ENCODE assay signal across 8 cellular contexts in genomic region chr2:160406591-160407392, GRCh38.
DNase-seq lines count a peak whose midpoint lies in the region; ATAC-seq, FAIRE-seq and TF ChIP-seq lines count a peak whose summit lies in the region.

No MANE protein-coding gene starts in this region.

- no peaks in the 10 kb centered on the region for H3K9me2 ChIP-seq in DOHH2 (replicated peaks; ENCODE audit: control insufficient read depth, low read length)

- FAIRE-seq in small intestine (lab: Jason Lieb, UNC) = no peak

- H3K27me3 ChIP-seq in DOHH2 (ENCODE audit: control insufficient read depth, low read length) (peaks cover 22% of the 10 kb centered on the region), body of pancreas (no peaks in the 10 kb centered on the region), iPS-20b (ENCODE audit: insufficient read depth, low read length) (peaks cover 69% of the 10 kb centered on the region), small intestine (ENCODE audit: control insufficient read depth in 2 of 2, insufficient read depth in 2 of 2, low read length in 2 of 2) (no peaks in the 10 kb centered on the region)

- no peaks in the 10 kb centered on the region for H3K27me3 Mint-ChIP-seq in T-helper 2 cell treated with Interferon-gamma antibody and Interleukin-4, amounts not matched to agents 5 μg/mL and 100 μg/mL, for 36 hours (ENCODE audit: low read depth)

- H3K36me3 ChIP-seq in DOHH2 (ENCODE audit: control insufficient read depth, low read length) = no peaks in the 10 kb centered on the region
- no peaks in the 10 kb centered on the region for H3K36me3 ChIP-seq in body of pancreas (replicated peaks in 1 of 2; ENCODE audit: insufficient read depth in 1 of 2, low read depth in 2 of 2)
- H3K36me3 ChIP-seq in iPS-20b (ENCODE audit: insufficient read depth, low read depth, low read length) = no peaks in the 10 kb centered on the region
- H3K36me3 ChIP-seq in small intestine (ENCODE audit: control insufficient read depth in 2 of 2, insufficient read depth in 2 of 2, low read length in 2 of 2) = no peaks in the 10 kb centered on the region

- no peaks in the 10 kb centered on the region for H4K20me1 ChIP-seq in DOHH2 (ENCODE audit: control insufficient read depth, insufficient read depth, low read depth, low read length)

- ATAC-seq in GM21786 (IDR thresholded peaks at IDR 0.05; ENCODE audit: unreplicated experiment) (peak; percentile 62), body of pancreas (peak; percentile 54)

- TF ChIP-seq CTCF in DOHH2 (IDR thresholded peaks at IDR 0.05; ENCODE audit: low read depth, low read length, poor library complexity, severe bottlenecking) = peak; percentile 29
- no peak for TF ChIP-seq CTCF in body of pancreas (IDR thresholded peaks at IDR 0.05)

- peak in 2 of 3 donors; percentile 43 to 46 for TF ChIP-seq POLR2A in body of pancreas (IDR thresholded peaks at IDR 0.05)

- H3K27ac Mint-ChIP-seq in T-helper 2 cell treated with Interferon-gamma antibody and Interleukin-4, amounts not matched to agents 5 μg/mL and 100 μg/mL, for 36 hours = peak overlapping the region; percentile 91

- H3K79me2 ChIP-seq in DOHH2 (ENCODE audit: control insufficient read depth, low read length) = no peaks in the 10 kb centered on the region

- peaks cover 4% of the 10 kb centered on the region; the same call in 1 of the 2 replicates for H3F3A ChIP-seq in DOHH2 (ENCODE audit: control insufficient read depth, insufficient read depth)

- H3K9me3 ChIP-seq in DOHH2 (ENCODE audit: control insufficient read depth, insufficient read depth, low read length) (no peaks in the 10 kb centered on the region), body of pancreas (no peaks in the 10 kb centered on the region), iPS-20b (ENCODE audit: insufficient read depth, low read depth, low read length) (no peaks in the 10 kb centered on the region), small intestine (ENCODE audit: control insufficient read depth, low read depth) (no peaks in the 10 kb centered on the region)

- H3K4me3 Mint-ChIP-seq in T-helper 2 cell treated with Interferon-gamma antibody and Interleukin-4, amounts not matched to agents 5 μg/mL and 100 μg/mL, for 36 hours = peak overlapping the region; percentile 94

- H3K36me3 Mint-ChIP-seq in T-helper 2 cell treated with Interferon-gamma antibody and Interleukin-4, amounts not matched to agents 5 μg/mL and 100 μg/mL, for 36 hours (ENCODE audit: low read depth) = peaks cover 22% of the 10 kb centered on the region

- 1% methylated on average over 21 to 38 of the region's 39 CpGs for WGBS in body of pancreas, 2 donors
- WGBS in small intestine, 3 donors = 1% methylated on average over 36 to 39 of the region's 39 CpGs

- peak overlapping the region; percentile 81 for H3K4me2 ChIP-seq in DOHH2 (ENCODE audit: low read length)

- intact Hi-C loops in body of pancreas (cut with DNase I) = no loop called here

- H3K4me1 ChIP-seq in DOHH2 (ENCODE audit: control insufficient read depth, low read length) (peaks cover 25% of the 10 kb centered on the region), body of pancreas (peaks cover 4% of the 10 kb centered on the region), iPS-20b (ENCODE audit: insufficient read depth, low read length) (peaks cover 34% of the 10 kb centered on the region), small intestine (ENCODE audit: control insufficient read depth in 2 of 2, insufficient read depth in 1 of 2, low read depth in 1 of 2, low read length in 1 of 2) (peaks cover 0 to 18% of the 10 kb centered on the region in 2 donors)

- H3K4me3 ChIP-seq in DOHH2 (ENCODE audit: low read length) (peak overlapping the region; percentile 80), body of pancreas (peak overlapping the region; percentile 55 to 70), iPS-20b (ENCODE audit: low read length) (peak overlapping the region; percentile 79), small intestine (ENCODE audit: low read depth in 1 of 2, low read length in 2 of 2) (peak overlapping the region; percentile 91 to 97)

- peak overlapping the region; percentile 40; the same call in 1 of the 2 replicates for H3K9ac ChIP-seq in iPS-20b (ENCODE audit: low read depth, low read length)

- no peaks in the 10 kb centered on the region for H3K9me3 Mint-ChIP-seq in T-helper 2 cell treated with Interferon-gamma antibody and Interleukin-4, amounts not matched to agents 5 μg/mL and 100 μg/mL, for 36 hours

- peak overlapping the region; percentile 56 for H3K27ac ChIP-seq in DOHH2 (ENCODE audit: low read depth, low read length)
- H3K27ac ChIP-seq in body of pancreas = peak overlapping the region; percentile 46 to 86 (median 78)
- H3K27ac ChIP-seq in iPS-20b (ENCODE audit: low read length) = no peak overlapping the region
- peak overlapping the region; percentile 58 to 95 for H3K27ac ChIP-seq in small intestine (ENCODE audit: low read depth in 1 of 2, low read length in 1 of 2)

- peak; percentile 21 for DNase-seq in LoVo (ENCODE audit: low spot score)
- peak; percentile 70 for DNase-seq in T-helper 2 cell treated with Interferon-gamma antibody and Interleukin-4, amounts not matched to agents 5 μg/mL and 100 μg/mL, for 36 hours (ENCODE audit: low spot score)
- DNase-seq in body of pancreas = peak; percentile 29 to 65 (median 46)
- peak; percentile 66 for DNase-seq in small intestine
- DNase-seq in DMS114 treated with DMSO at 0.1 percent for 48 hours (lab: John Stamatoyannopoulos, UW; ENCODE audit: unreplicated experiment) = no peak

- H3K4me1 Mint-ChIP-seq in T-helper 2 cell treated with Interferon-gamma antibody and Interleukin-4, amounts not matched to agents 5 μg/mL and 100 μg/mL, for 36 hours (ENCODE audit: low read depth) = peaks cover 71% of the 10 kb centered on the region
